Comparison of ENCODE assay signal across 12 cellular contexts in genomic region chr11:102494216-102494615, GRCh38. TPM values are rescaled to one million over a fixed set of nuclear protein-coding genes. Genes with fewer than 3 reads are reported as not detected.
A peak's percentile ranks its signal among the peaks of the same experiment; 100 is the strongest.
DNase-seq lines count a peak whose midpoint lies in the region; ATAC-seq, FAIRE-seq and TF ChIP-seq lines count a peak whose summit lies in the region.
"Had no signal": no experiment of that assay in that cellular context is flagged by ENCODE, and none has a peak within 500 bp of the region (broad histone marks: within the 10 kb centered on the region; RNA-seq: fewer than 3 reads in every experiment).

No MANE protein-coding gene starts in this region.

- no peak for TF ChIP-seq CTCF in astrocyte of the cerebellum (IDR thresholded peaks at IDR 0.05; ENCODE audit: low read depth, low read length, missing control alignments)
- TF ChIP-seq CTCF in kidney epithelial cell (IDR thresholded peaks at IDR 0.05; ENCODE audit: insufficient read depth, low read length, poor library complexity, severe bottlenecking) = no peak

- H3K27me3 ChIP-seq in kidney epithelial cell (ENCODE audit: control insufficient read depth, insufficient read depth, low read length) = no peaks in the 10 kb centered on the region

- no peak overlapping the region for H3K4me3 ChIP-seq in astrocyte of the cerebellum (ENCODE audit: low read depth, low read length)
- H3K4me3 ChIP-seq in kidney epithelial cell (ENCODE audit: low read depth, low read length) = no peak overlapping the region

- peak in 1 of 2 donors; percentile 43 for ATAC-seq in left cardiac atrium
- ATAC-seq in Right ventricle myocardium superior (ENCODE audit: poor library complexity) = no peak
- ATAC-seq in HG03469 (IDR thresholded peaks at IDR 0.05; ENCODE audit: unreplicated experiment) = no peak
- ATAC-seq: naive thymus-derived CD8-positive, alpha-beta T cell had no signal

- H3K36me3 ChIP-seq in kidney epithelial cell (ENCODE audit: control insufficient read depth, insufficient read depth, low read length) = no peaks in the 10 kb centered on the region

- intact Hi-C loops in left cardiac atrium (cut with DNase I) (loop anchor here (2.0 to 10.0 kb wide), 3 partner anchors 149 to 209 kb away; partner anchors contain the start of gene BIRC2 (in 1 of the 2)), Right ventricle myocardium superior (cut with DNase I) (loop anchor here (5.0 kb wide), 1 partner anchor 152 kb away; no protein-coding TSS in a partner anchor)

- DNase-seq in left cardiac atrium (peak; percentile 26), Right ventricle myocardium superior (no peak), astrocyte of the cerebellum (ENCODE audit: low read depth) (peak; percentile 76), kidney epithelial cell (ENCODE audit: low read depth) (peak; percentile 82), urothelium cell line (ENCODE audit: low spot score) (peak; percentile 38), cerebellum (ENCODE audit: low spot score) (no peak), NCI-H1417 (lab: John Stamatoyannopoulos, UW) (no peak)
- DNase-seq: activated T-cell treated with anti-CD3 and anti-CD28 coated beads for 4 hours; DND-41; naive thymus-derived CD8-positive, alpha-beta T cell; NCI-H510A treated with DMSO at 0.1 percent for 48 hours had no signal

- in situ Hi-C loops in astrocyte of the cerebellum (cut with HindIII; ENCODE audit: low sequenced_read_pairs) = no loop called here

- no peak for FAIRE-seq in urothelium cell line (lab: Jason Lieb, UNC)

RNA-seq across cellular contexts. Expression of gene MMP7, which starts 36.3 kb away (rescaled TPM):
- total RNA-seq in left cardiac atrium (under 1 TPM in 1 of 2 donors, not detected in 1; 0.32 TPM), Right ventricle myocardium superior (not detected), kidney epithelial cell (312 and 333 TPM in 2 replicates), cerebellum (not detected)
- total RNA-seq: naive thymus-derived CD8-positive, alpha-beta T cell had no signal

RNA-seq across cellular contexts. Expression of gene TMEM123, which starts 41.7 kb away (rescaled TPM):
- total RNA-seq in left cardiac atrium (10 to 100 TPM; 80.5 to 89.0 TPM), Right ventricle myocardium superior (63.0 TPM), kidney epithelial cell (166 and 168 TPM in 2 replicates), cerebellum (50.1 TPM)

Comparison
In these comparisons a context has a peak if more than half of its experiments do, and no peak if none do; other contexts are left out.
1. DNase-seq: peak in left cardiac atrium (single experiment), astrocyte of the cerebellum (single experiment), kidney epithelial cell (single experiment) and urothelium cell line (single experiment); none in Right ventricle myocardium superior (single experiment), cerebellum (single experiment) and NCI-H1417 (0 of 3).
2. RNA of gene MMP7, which starts 36.3 kb away (total RNA-seq): 312 to 333 TPM in kidney epithelial cell; 0.32 TPM in left cardiac atrium, not detected in cerebellum (single experiment) and not detected in Right ventricle myocardium superior (single experiment); every median in the first group is over 100 times any median in the second.